31 cellular contexts compared by ENCODE assay signal in genomic region chr4:53680588-53680987, GRCh38.
"Had no signal": no experiment of that assay in that cellular context is flagged by ENCODE, and none has a peak within 500 bp of the region (broad histone marks: within the 10 kb centered on the region; RNA-seq: fewer than 3 reads in every experiment).

No MANE protein-coding gene starts in this region.

- H3K27ac Mint-ChIP-seq: immature natural killer cell; mesothelial cell of epicardium; naive B cell; natural killer cell; nephron progenitor cell; neural progenitor cell; stimulated activated effector memory CD8-positive, alpha-beta T cell treated with anti-CD3 and anti-CD28 coated beads, Interleukin-12 subunit alpha, Interleukin-12 subunit beta, amount 100 ng/mL, for 72 hours; stimulated activated naive CD8-positive, alpha-beta T cell treated with anti-CD3 and anti-CD28 coated beads, Interleukin-15, Interleukin-2, amounts not matched to agents 100 ng/mL and 50 ng/mL, for 24 hours; type B pancreatic cell had no signal

- H3K27me3 Mint-ChIP-seq: type B pancreatic cell had no signal

- H3K4me1 ChIP-seq: neural progenitor cell, prostate gland had no signal

- H3K9me3 Mint-ChIP-seq: immature natural killer cell; natural killer cell; neural progenitor cell; stimulated activated naive CD8-positive, alpha-beta T cell treated with anti-CD3 and anti-CD28 coated beads, Interleukin-15, Interleukin-2, amounts not matched to agents 100 ng/mL and 50 ng/mL, for 24 hours; type B pancreatic cell had no signal

- H3K27ac ChIP-seq: left lung, lower lobe of right lung, neural progenitor cell, neutrophil, ovary, prostate gland, skin epidermis, suprapubic skin, tibial nerve, uterus had no signal

- H3K9me3 ChIP-seq: left lung, lower lobe of right lung, neutrophil, ovary, prostate gland, suprapubic skin, tibial nerve, uterus had no signal

- H3K4me3 ChIP-seq: left lung, lower lobe of right lung, neural progenitor cell, ovary, prostate gland, skin epidermis, suprapubic skin, tibial nerve, uterus had no signal

- H3K27me3 ChIP-seq: left lung, neural progenitor cell, neutrophil, ovary, suprapubic skin, tibial nerve, uterus had no signal

- H3K4me3 Mint-ChIP-seq: immature natural killer cell; mesothelial cell of epicardium; naive B cell; natural killer cell; nephron progenitor cell; neural progenitor cell; stimulated activated effector memory CD8-positive, alpha-beta T cell treated with anti-CD3 and anti-CD28 coated beads, Interleukin-12 subunit alpha, Interleukin-12 subunit beta, amount 100 ng/mL, for 72 hours; stimulated activated naive CD8-positive, alpha-beta T cell treated with anti-CD3 and anti-CD28 coated beads, Interleukin-15, Interleukin-2, amounts not matched to agents 100 ng/mL and 50 ng/mL, for 24 hours; type B pancreatic cell had no signal

- H3K36me3 Mint-ChIP-seq: immature natural killer cell; mesothelial cell of epicardium; natural killer cell; neural progenitor cell; stimulated activated effector memory CD8-positive, alpha-beta T cell treated with anti-CD3 and anti-CD28 coated beads, Interleukin-12 subunit alpha, Interleukin-12 subunit beta, amount 100 ng/mL, for 72 hours; type B pancreatic cell had no signal

- H3K9ac ChIP-seq: neural progenitor cell had no signal

- H3K36me3 ChIP-seq: left lung, lower lobe of right lung, neural progenitor cell, neutrophil, ovary, prostate gland, suprapubic skin, tibial nerve, uterus had no signal

- H2AFZ ChIP-seq: neural progenitor cell had no signal

- H3K4me1 Mint-ChIP-seq: immature natural killer cell; naive B cell; natural killer cell; neural progenitor cell; stimulated activated effector memory CD8-positive, alpha-beta T cell treated with anti-CD3 and anti-CD28 coated beads, Interleukin-12 subunit alpha, Interleukin-12 subunit beta, amount 100 ng/mL, for 72 hours had no signal

- FAIRE-seq: islet of Langerhans, kidney had no signal

- DNase-seq: hypothalamus; immature natural killer cell; kidney; left colon; left lung; lower lobe of right lung; mammary epithelial cell; mesendoderm; naive B cell; natural killer cell; nephron progenitor cell; occipital lobe; ovary; retina; right cardiac atrium; stimulated activated CD4-positive, alpha-beta T cell treated with anti-CD3 and anti-CD28 coated beads, Interleukin-12 subunit alpha, Interleukin-12 subunit beta, amount 100 ng/mL, for 4 hours; stimulated activated CD4-positive, alpha-beta T cell treated with anti-CD3 and anti-CD28 coated beads, Interleukin-15, amount 100 ng/mL, for 24 hours; stimulated activated CD4-positive, alpha-beta T cell treated with anti-CD3 and anti-CD28 coated beads, Interleukin-4, amount 100 ng/mL, for 24 hours; stimulated activated naive CD4-positive, alpha-beta T cell; uterus had no signal

- H3K4me2 ChIP-seq: neural progenitor cell had no signal
